In genomic region chr16:15434079-15434424, GRCh38 we compare ENCODE assay signal across 1 cellular context.
TF ChIP-seq lines count a peak whose summit lies in the region.

No MANE protein-coding gene starts in this region.

TF ChIP-seq in HepG2, 621 proteins besides CTCF, POLR2A, EP300 and RAD21:
- TF ChIP-seq ARID4A (CRISPR knock-in tag; IDR thresholded peaks at IDR 0.05; ENCODE audit: borderline replicate concordance) (0 out of 2 replicates have a peak, but pooled peaks have one; percentile 20), ZFP1 (CRISPR knock-in tag; IDR thresholded peaks at IDR 0.05) (no peak), ZNF768 (CRISPR knock-in tag; IDR thresholded peaks at IDR 0.05) (peak; percentile 1; the same call in 1 of the 2 replicates), ZXDC (CRISPR knock-in tag; IDR thresholded peaks at IDR 0.05) (peak; percentile 53; the same call in 1 of the 2 replicates), KLF16 (CRISPR knock-in tag; IDR thresholded peaks at IDR 0.05) (0 out of 4 replicates have a peak, but pooled peaks of 1 of the 2 experiments have one; percentile 31)
